Comparison of ENCODE assay signal across 9 cellular contexts in genomic region chr2:231667096-231667427, GRCh38. TPM values are rescaled to one million over a fixed set of nuclear protein-coding genes. Genes with fewer than 3 reads are reported as not detected.
A peak's percentile ranks its signal among the peaks of the same experiment; 100 is the strongest.
DNase-seq lines count a peak whose midpoint lies in the region; ATAC-seq and TF ChIP-seq lines count a peak whose summit lies in the region.
"Had no signal": no experiment of that assay in that cellular context is flagged by ENCODE, and none has a peak within 500 bp of the region (broad histone marks: within the 10 kb centered on the region; RNA-seq: fewer than 3 reads in every experiment).

No MANE protein-coding gene starts in this region.

- peak overlapping the region; percentile 50 for H3K4me3 ChIP-seq in AG09309 (ENCODE audit: control insufficient read depth, low read depth, low read length)
- no peak overlapping the region for H3K4me3 ChIP-seq in Loucy (ENCODE audit: low read length, poor library complexity, severe bottlenecking)
- H3K4me3 ChIP-seq in esophagus muscularis mucosa, result peak overlapping the region; percentile 55 to 75 (median 59)
- H3K4me3 ChIP-seq in osteoblast (ENCODE audit: insufficient read depth, low read length), result peak overlapping the region; percentile 72

- H3K4me2 ChIP-seq in Loucy (ENCODE audit: low read depth, low read length, poor library complexity, severe bottlenecking) (no peak overlapping the region), osteoblast (ENCODE audit: insufficient read depth, low read length) (peak overlapping the region; percentile 94)

- DNase-seq in AG09309 (ENCODE audit: low read depth) (no peak), esophagus muscularis mucosa (ENCODE audit: extremely low spot score) (no peak), osteoblast (ENCODE audit: insufficient read length, low spot score, missing footprints) (no peak)
- DNase-seq in naive thymus-derived CD8-positive, alpha-beta T cell, result no peak
- DNase-seq in central memory CD4-positive, alpha-beta T cell, result no peak
- DNase-seq: NCI-H1694 had no signal

- H4K20me1 ChIP-seq in Loucy (ENCODE audit: insufficient read depth, low read length, poor library complexity, severe bottlenecking) (no peaks in the 10 kb centered on the region), osteoblast (ENCODE audit: insufficient read depth, low read length) (no peaks in the 10 kb centered on the region)

- POLR2A ChIA-PET in naive thymus-derived CD8-positive, alpha-beta T cell (lab: Charles Lee), result interaction anchor here (0.9 to 1.1 kb wide), 3 partner anchors 9 to 48 kb away, joined by 3 to 4 read pairs (median 4); partner anchors contain the start of gene PTMA

- H3K9me3 ChIP-seq in Loucy (ENCODE audit: insufficient read depth, low read depth, low read length) (no peaks in the 10 kb centered on the region), esophagus muscularis mucosa (no peaks in the 10 kb centered on the region), osteoblast (ENCODE audit: low read depth, low read length) (no peaks in the 10 kb centered on the region)

- H3K27ac ChIP-seq in esophagus muscularis mucosa (replicated peaks in 1 of 4) (peak overlapping the region; percentile 96 to 99 (median 98)), osteoblast (ENCODE audit: low read depth, low read length) (peak overlapping the region; percentile 89)

- no peak for ATAC-seq in HG02763 (IDR thresholded peaks at IDR 0.05; ENCODE audit: unreplicated experiment)
- no peak for ATAC-seq in GM19395 (IDR thresholded peaks at IDR 0.05; ENCODE audit: unreplicated experiment)
- no peak for ATAC-seq in naive thymus-derived CD8-positive, alpha-beta T cell

- intact Hi-C loops in esophagus muscularis mucosa (cut with DNase I), result no loop called here

- H3F3A ChIP-seq in Loucy (ENCODE audit: low read depth), result no peaks in the 10 kb centered on the region

- H3K4me1 ChIP-seq in Loucy (ENCODE audit: insufficient read depth, low read length, poor library complexity, severe bottlenecking), result peaks cover 32% of the 10 kb centered on the region
- H3K4me1 ChIP-seq in esophagus muscularis mucosa, result peaks cover 53 to 67% (median 63%) of the 10 kb centered on the region in 4 donors
- H3K4me1 ChIP-seq in osteoblast (ENCODE audit: insufficient read depth, low read length), result peaks cover 16% of the 10 kb centered on the region

- no peaks in the 10 kb centered on the region for H3K9me2 ChIP-seq in Loucy (replicated peaks; ENCODE audit: low read depth, low read length)

- H2AFZ ChIP-seq in Loucy (ENCODE audit: low read length) (no peak overlapping the region), osteoblast (ENCODE audit: low read length) (peak overlapping the region; percentile 73)

- no peak for TF ChIP-seq POLR2A in esophagus muscularis mucosa (IDR thresholded peaks at IDR 0.05; ENCODE audit: low read depth)

- peak overlapping the region in 1 of 10 donors; percentile 76 for H3K4me3 Mint-ChIP-seq in naive thymus-derived CD8-positive, alpha-beta T cell

- peaks cover 5 to 55% (median 11%) of the 10 kb centered on the region in 4 donors for H3K4me1 Mint-ChIP-seq in naive thymus-derived CD8-positive, alpha-beta T cell

- no peaks in the 10 kb centered on the region for H3K27me3 Mint-ChIP-seq in naive thymus-derived CD8-positive, alpha-beta T cell

- H3K9ac ChIP-seq in Loucy (ENCODE audit: low read depth, low read length, poor library complexity, severe bottlenecking), result peak overlapping the region; percentile 47

- H3K27me3 ChIP-seq in Loucy (ENCODE audit: insufficient read depth, low read length, poor library complexity, severe bottlenecking) (no peaks in the 10 kb centered on the region), esophagus muscularis mucosa (no peaks in the 10 kb centered on the region), osteoblast (ENCODE audit: insufficient read depth, low read length) (no peaks in the 10 kb centered on the region)

- no peaks in the 10 kb centered on the region for H3K36me3 Mint-ChIP-seq in naive thymus-derived CD8-positive, alpha-beta T cell

- 21% methylated on average over 11 of the region's 11 CpGs for WGBS in esophagus muscularis mucosa

- H3K79me2 ChIP-seq in Loucy (ENCODE audit: insufficient read depth, low read length) (no peaks in the 10 kb centered on the region), osteoblast (ENCODE audit: insufficient read depth, low read length) (no peaks in the 10 kb centered on the region)

- H3K27ac Mint-ChIP-seq in naive thymus-derived CD8-positive, alpha-beta T cell, result peak overlapping the region in 2 of 10 donors; percentile 46 to 70

- no peak for TF ChIP-seq CTCF in AG09309 (IDR thresholded peaks at IDR 0.05; ENCODE audit: control insufficient read depth, insufficient read depth, low read depth, low read length, missing control alignments)
- no peak for TF ChIP-seq CTCF in Loucy (conservative IDR thresholded peaks at IDR 0.05; ENCODE audit: low read length)
- no peak for TF ChIP-seq CTCF in esophagus muscularis mucosa (IDR thresholded peaks at IDR 0.05)
- TF ChIP-seq CTCF in osteoblast (IDR thresholded peaks at IDR 0.05; ENCODE audit: extremely low read depth, low read depth, low read length), result no peak

- H3K9me3 Mint-ChIP-seq in naive thymus-derived CD8-positive, alpha-beta T cell, result no peaks in the 10 kb centered on the region

- H3K36me3 ChIP-seq in Loucy (ENCODE audit: insufficient read depth, low read length) (no peaks in the 10 kb centered on the region), esophagus muscularis mucosa (no peaks in the 10 kb centered on the region), osteoblast (ENCODE audit: insufficient read depth, low read length) (no peaks in the 10 kb centered on the region)

- no peak for TF ChIP-seq EP300 in esophagus muscularis mucosa (IDR thresholded peaks at IDR 0.05)

RNA-seq across cellular contexts. Expression of gene PTMA, which starts 41.3 kb away (rescaled TPM):
- total RNA-seq in esophagus muscularis mucosa (100 to 1,000 TPM; 571 to 894 (median 806) TPM), osteoblast (459 and 545 TPM in 2 replicates)
- total RNA-seq in naive thymus-derived CD8-positive, alpha-beta T cell, result 1,000 to 10,000 TPM; 1,008 to 1,051 TPM
- 1,000 to 10,000 TPM; 1,851 to 2,224 (median 2,052) TPM for polyA plus RNA-seq in naive thymus-derived CD8-positive, alpha-beta T cell
